Comparison of ENCODE assay signal across 8 cellular contexts in genomic region chr1:44739361-44740178, GRCh38. TPM values are rescaled to one million over a fixed set of nuclear protein-coding genes. Genes with fewer than 3 reads are reported as not detected.
A peak's percentile ranks its signal among the peaks of the same experiment; 100 is the strongest.
DNase-seq lines count a peak whose midpoint lies in the region; ATAC-seq and TF ChIP-seq lines count a peak whose summit lies in the region.

Gene KIF2C (plus strand): TSS chr1:44739837. CDS start chr1:44739933, 96 bp downstream.

- no peak for TF ChIP-seq CTCF in activated B cell treated with CpG ODN at 0.5 μM for 24 hours (IDR thresholded peaks at IDR 0.05)
- TF ChIP-seq CTCF in spleen (IDR thresholded peaks at IDR 0.05 in 8 of 11, conservative IDR thresholded peaks at IDR 0.05 in 3 of 11), result peak in 5 of 11 experiments; percentile 13 to 65 (median 47)

- CTCF ChIA-PET in activated B cell treated with CpG ODN at 0.5 μM for 24 hours (lab: Charles Lee), result no interaction called here

- H3K27me3 Mint-ChIP-seq in activated B cell treated with CpG ODN at 0.5 μM for 24 hours, result no peaks in the 10 kb centered on the region

- peaks cover 15% of the 10 kb centered on the region for H3K4me1 Mint-ChIP-seq in activated B cell treated with CpG ODN at 0.5 μM for 24 hours

- H3K4me3 Mint-ChIP-seq in activated B cell treated with CpG ODN at 0.5 μM for 24 hours, result peak within 1 kb of the TSS; percentile 93

- H3K36me3 Mint-ChIP-seq in activated B cell treated with CpG ODN at 0.5 μM for 24 hours (ENCODE audit: low read depth), result peaks cover 5% of the 10 kb centered on the region

- no peaks in the 10 kb centered on the region for H3K27me3 ChIP-seq in spleen (replicated peaks in 1 of 7)

- H3K9me3 Mint-ChIP-seq in activated B cell treated with CpG ODN at 0.5 μM for 24 hours, result no peaks in the 10 kb centered on the region

- in situ Hi-C loops in GM18951 (cut with MboI; ENCODE audit: low sequenced_read_pairs, unreplicated experiment), result no loop called here

- DNase-seq in AG08395 (ENCODE audit: low spot score), result peak; percentile 99
- DNase-seq in NCI-H345 (lab: John Stamatoyannopoulos, UW), result peak; percentile 99
- peak; percentile 94 for DNase-seq in activated B cell treated with CpG ODN at 0.5 μM for 24 hours
- DNase-seq in central memory CD4-positive, alpha-beta T cell, result peak; percentile 94
- DNase-seq in inferior parietal cortex (ENCODE audit: extremely low spot score), result peak; percentile 98
- DNase-seq in spleen, result peak; percentile 99

- peaks cover 4 to 19% (median 14%) of the 10 kb centered on the region in 6 donors for H3K4me1 ChIP-seq in spleen

- H3K27ac Mint-ChIP-seq in activated B cell treated with CpG ODN at 0.5 μM for 24 hours, result peak within 1 kb of the TSS; percentile 90

- H3K4me3 ChIP-seq in spleen, result peak within 1 kb of the TSS; percentile 39 to 73 (median 48)

- H3K9me3 ChIP-seq in spleen, result no peaks in the 10 kb centered on the region

- ATAC-seq in HG03196 (IDR thresholded peaks at IDR 0.05; ENCODE audit: unreplicated experiment) (peak; percentile 95), activated B cell treated with CpG ODN at 0.5 μM for 24 hours (ENCODE audit: low read depth) (peak; percentile 100)

- POLR2A ChIA-PET in activated B cell treated with CpG ODN at 0.5 μM for 24 hours (lab: Charles Lee), result interaction anchor here (0.7 to 3.4 kb wide), 6 partner anchors 9 to 777 kb away, joined by 3 to 21 read pairs (median 7); partner anchors contain the start of genes RNU5D-1 and RPS8

- intact Hi-C loops in activated B cell treated with CpG ODN at 0.5 μM for 24 hours (cut with micrococcal nuclease) (loop anchor here (1.0 to 2.0 kb wide), 4 partner anchors 8 to 65 kb away; partner anchors contain the start of genes ARMH1, RNU5D-1, RPS8 and TMEM53), spleen (cut with DNase I; ENCODE audit: low total_unique reads) (loop anchor here (10.0 kb wide), 1 partner anchor 45 kb away; the partner anchor contains the start of gene BEST4)

- H3K36me3 ChIP-seq in spleen, result peaks cover 0 to 9% (median 0%) of the 10 kb centered on the region in 6 donors

- TF ChIP-seq POLR2A in GM18951 (IDR thresholded peaks at IDR 0.05; ENCODE audit: extremely low read depth, insufficient read depth, insufficient read length), result peak; percentile 97
- peak in 2 of 3 donors; percentile 21 to 25 for TF ChIP-seq POLR2A in spleen (IDR thresholded peaks at IDR 0.05)

- WGBS in spleen, 5 donors, result 0% methylated on average over 41 to 57 of the region's 57 CpGs

- peak within 1 kb of the TSS; percentile 85 to 93 (median 90) for H3K27ac ChIP-seq in spleen

RNA-seq across cellular contexts. Expression of gene KIF2C, which starts in this region (rescaled TPM):
- total RNA-seq in activated B cell treated with CpG ODN at 0.5 μM for 24 hours (1.00 and 1.8 TPM in 2 replicates), spleen (1 to 10 TPM; 1.6 to 6.6 (median 5.0) TPM)
- polyA plus RNA-seq in spleen, result 1 to 10 TPM; 1.4 to 7.6 (median 2.9) TPM

Comparison
In these comparisons a context has a peak if more than half of its experiments do, and no peak if none do; other contexts are left out.
1. Peak in every context shown above with its lines: DNase-seq, ATAC-seq, H3K4me3 ChIP-seq and H3K27ac ChIP-seq.